Comparison of ENCODE assay signal across 10 cellular contexts in genomic region chr4:70269674-70270073, GRCh38. TPM values are rescaled to one million over a fixed set of nuclear protein-coding genes. Genes with fewer than 3 reads are reported as not detected.
DNase-seq lines count a peak whose midpoint lies in the region; ATAC-seq and TF ChIP-seq lines count a peak whose summit lies in the region.
"Had no signal": no experiment of that assay in that cellular context is flagged by ENCODE, and none has a peak within 500 bp of the region (broad histone marks: within the 10 kb centered on the region; RNA-seq: fewer than 3 reads in every experiment).

No MANE protein-coding gene starts in this region.

- in situ Hi-C loops in G401 (cut with HindIII; ENCODE audit: low sequenced_read_pairs): no loop called here

- peak overlapping the region; percentile 27; the same call in 1 of the 2 replicates for H3K27ac ChIP-seq in VCaP

- no peaks in the 10 kb centered on the region for H3K4me1 Mint-ChIP-seq in activated CD4-positive, alpha-beta memory T cell treated with anti-CD3 and anti-CD28 coated beads for 36 hours (ENCODE audit: low read depth)
- H3K4me1 Mint-ChIP-seq: naive B cell; stimulated activated naive CD8-positive, alpha-beta T cell treated with anti-CD3 and anti-CD28 coated beads, Interleukin-15, amount 100 ng/mL, for 72 hours had no signal

- DNase-seq in DMS153 treated with DMSO at 0.1 percent for 48 hours (lab: John Stamatoyannopoulos, UW; ENCODE audit: unreplicated experiment) (peak; percentile 3), DMS153 (lab: John Stamatoyannopoulos, UW) (no peak), LoVo (ENCODE audit: low spot score) (peak; percentile 14), lung microvascular endothelial cell (ENCODE audit: low read depth in 2 of 2) (peak; percentile 1 to 2), G401 (ENCODE audit: low spot score) (no peak)
- no peak for DNase-seq in activated CD4-positive, alpha-beta memory T cell treated with anti-CD3 and anti-CD28 coated beads for 36 hours
- DNase-seq: naive B cell; stimulated activated naive CD8-positive, alpha-beta T cell treated with anti-CD3 and anti-CD28 coated beads, Interleukin-15, amount 100 ng/mL, for 72 hours had no signal

- CTCF ChIA-PET in activated CD4-positive, alpha-beta memory T cell treated with anti-CD3 and anti-CD28 coated beads for 36 hours (lab: Charles Lee): no interaction called here

- intact Hi-C loops in activated CD4-positive, alpha-beta memory T cell treated with anti-CD3 and anti-CD28 coated beads for 36 hours (cut with micrococcal nuclease): no loop called here

- no peak overlapping the region for H3K4me3 Mint-ChIP-seq in activated CD4-positive, alpha-beta memory T cell treated with anti-CD3 and anti-CD28 coated beads for 36 hours
- H3K4me3 Mint-ChIP-seq: naive B cell; stimulated activated naive CD8-positive, alpha-beta T cell treated with anti-CD3 and anti-CD28 coated beads, Interleukin-15, amount 100 ng/mL, for 72 hours had no signal

- no peaks in the 10 kb centered on the region for H3K36me3 Mint-ChIP-seq in activated CD4-positive, alpha-beta memory T cell treated with anti-CD3 and anti-CD28 coated beads for 36 hours
- H3K36me3 Mint-ChIP-seq: naive B cell had no signal

- TF ChIP-seq CTCF in VCaP (conservative IDR thresholded peaks at IDR 0.05): peak; percentile 78

- POLR2A ChIA-PET in activated CD4-positive, alpha-beta memory T cell treated with anti-CD3 and anti-CD28 coated beads for 36 hours (lab: Charles Lee): no interaction called here

- H3K27ac Mint-ChIP-seq in activated CD4-positive, alpha-beta memory T cell treated with anti-CD3 and anti-CD28 coated beads for 36 hours: no peak overlapping the region
- H3K27ac Mint-ChIP-seq: naive B cell; stimulated activated naive CD8-positive, alpha-beta T cell treated with anti-CD3 and anti-CD28 coated beads, Interleukin-15, amount 100 ng/mL, for 72 hours had no signal

- ATAC-seq in HG03159 (IDR thresholded peaks at IDR 0.05; ENCODE audit: unreplicated experiment): no peak
- ATAC-seq: stimulated activated naive CD8-positive, alpha-beta T cell treated with anti-CD3 and anti-CD28 coated beads, Interleukin-15, amount 100 ng/mL, for 72 hours had no signal

- no peaks in the 10 kb centered on the region for H3K9me3 Mint-ChIP-seq in activated CD4-positive, alpha-beta memory T cell treated with anti-CD3 and anti-CD28 coated beads for 36 hours

- no peaks in the 10 kb centered on the region for H3K27me3 Mint-ChIP-seq in activated CD4-positive, alpha-beta memory T cell treated with anti-CD3 and anti-CD28 coated beads for 36 hours
- H3K27me3 Mint-ChIP-seq: naive B cell; stimulated activated naive CD8-positive, alpha-beta T cell treated with anti-CD3 and anti-CD28 coated beads, Interleukin-15, amount 100 ng/mL, for 72 hours had no signal

RNA-seq across cellular contexts. Expression of gene CSN3, which starts 27.3 kb away (rescaled TPM):
- not detected in 2 replicates for total RNA-seq in lung microvascular endothelial cell
- not detected for total RNA-seq in activated CD4-positive, alpha-beta memory T cell treated with anti-CD3 and anti-CD28 coated beads for 36 hours
- total RNA-seq in G401 (2014; rRNA removed; shearing (Covaris generic)): not detected in 2 replicates

RNA-seq across cellular contexts. Expression of gene FDCSP, which starts 43.8 kb away (rescaled TPM):
- not detected in 2 replicates for total RNA-seq in lung microvascular endothelial cell
- total RNA-seq in activated CD4-positive, alpha-beta memory T cell treated with anti-CD3 and anti-CD28 coated beads for 36 hours: not detected
- not detected in 2 replicates for total RNA-seq in G401 (2014; rRNA removed; shearing (Covaris generic))

Comparison
In these comparisons a context has a peak if more than half of its experiments do, and no peak if none do; other contexts are left out.
1. DNase-seq: peak in DMS153 treated with DMSO at 0.1 percent for 48 hours (single experiment), LoVo (single experiment) and lung microvascular endothelial cell (2 of 2); none in DMS153 (single experiment), activated CD4-positive, alpha-beta memory T cell treated with anti-CD3 and anti-CD28 coated beads for 36 hours (single experiment) and G401 (single experiment).